In genomic region chr5:63963080-63963735, GRCh38 we compare ENCODE assay signal across 1 cellular context.
A peak's percentile ranks its signal among the peaks of the same experiment; 100 is the strongest.
TF ChIP-seq lines count a peak whose summit lies in the region.

No MANE protein-coding gene starts in this region.

TF ChIP-seq in K562, 482 proteins besides CTCF, POLR2A, EP300 and RAD21 (continued from another document):
- TF ChIP-seq GTF2B (IDR thresholded peaks at IDR 0.05; ENCODE audit: extremely low read depth, insufficient read length) (no peak), ZNF431 (CRISPR knock-in tag; IDR thresholded peaks at IDR 0.05) (no peak), RFX5 (IDR thresholded peaks at IDR 0.05; ENCODE audit: low read depth, low read length) (no peak), NFXL1 (CRISPR knock-in tag; IDR thresholded peaks at IDR 0.05) (no peak), PREB (CRISPR knock-in tag; IDR thresholded peaks at IDR 0.05) (no peak), CC2D1A (IDR thresholded peaks at IDR 0.05) (no peak), PTRF (tag; IDR thresholded peaks at IDR 0.05) (no peak), E2F6 (IDR thresholded peaks at IDR 0.05; ENCODE audit: borderline replicate concordance in 1 of 2, extremely low read depth in 1 of 2, insufficient read depth in 1 of 2, insufficient read length in 1 of 2, low read depth in 1 of 2, low read length in 1 of 2, poor library complexity in 1 of 2, severe bottlenecking in 1 of 2) (no peak), EGR1 (conservative IDR thresholded peaks at IDR 0.05) (no peak), ZNF121 (CRISPR knock-in tag; conservative IDR thresholded peaks at IDR 0.05) (no peak), ZNF766 (CRISPR knock-in tag; conservative IDR thresholded peaks at IDR 0.05) (peak; percentile 72), DDX20 (tag; IDR thresholded peaks at IDR 0.05; ENCODE audit: low read depth) (no peak), TCFL5 (CRISPR knock-in tag; conservative IDR thresholded peaks at IDR 0.05) (no peak), ZNF444 (CRISPR knock-in tag; IDR thresholded peaks at IDR 0.05) (no peak), MIER1 (IDR thresholded peaks at IDR 0.05; ENCODE audit: low read depth) (peak; percentile 90), NCOA4 (IDR thresholded peaks at IDR 0.05; ENCODE audit: partially characterized antibody) (no peak), ESRRB (CRISPR knock-in tag; IDR thresholded peaks at IDR 0.05; ENCODE audit: borderline replicate concordance) (no peak), ILF3 (IDR thresholded peaks at IDR 0.05; ENCODE audit: borderline replicate concordance) (no peak), CHAMP1 (IDR thresholded peaks at IDR 0.05) (0 out of 2 replicates have a peak, but pooled peaks have one; percentile 36), ZNF197 (CRISPR knock-in tag; IDR thresholded peaks at IDR 0.05; ENCODE audit: low read depth) (peak; percentile 55; the same call in 1 of the 2 replicates), PYGO2 (tag; IDR thresholded peaks at IDR 0.05) (no peak), HDAC3 (IDR thresholded peaks at IDR 0.05; ENCODE audit: borderline replicate concordance, partially characterized antibody) (no peak), HDAC8 (tag; IDR thresholded peaks at IDR 0.05) (no peak), ZNF696 (CRISPR knock-in tag; conservative IDR thresholded peaks at IDR 0.05) (no peak), FOS (IDR thresholded peaks at IDR 0.05; ENCODE audit: extremely low read depth, insufficient read length) (no peak), NCOA6 (IDR thresholded peaks at IDR 0.05) (no peak), ZNF311 (CRISPR knock-in tag; IDR thresholded peaks at IDR 0.05) (no peak), ZFP1 (CRISPR knock-in tag; IDR thresholded peaks at IDR 0.05) (no peak), ZBTB43 (CRISPR knock-in tag; IDR thresholded peaks at IDR 0.05) (no peak), MYNN (IDR thresholded peaks at IDR 0.05) (no peak), MYNN (CRISPR knock-in tag; IDR thresholded peaks at IDR 0.05) (no peak), HLTF (IDR thresholded peaks at IDR 0.05) (no peak), REST (CRISPR knock-in tag; IDR thresholded peaks at IDR 0.05; ENCODE audit: low read depth) (peak; percentile 97), KLF16 (IDR thresholded peaks at IDR 0.05) (peak; percentile 41; the same call in 1 of the 2 replicates), FOXM1 (IDR thresholded peaks at IDR 0.05; ENCODE audit: low read depth) (no peak), FOXM1 (CRISPR knock-in tag; IDR thresholded peaks at IDR 0.05; ENCODE audit: low read depth) (no peak), CBFA2T2 (conservative IDR thresholded peaks at IDR 0.05) (no peak), AFF1 (IDR thresholded peaks at IDR 0.05; ENCODE audit: low read depth in 1 of 2, partially characterized antibody in 2 of 2) (peak in 1 of 2 experiments; percentile 44), DIDO1 (tag; IDR thresholded peaks at IDR 0.05; ENCODE audit: low read depth) (no peak), ZBTB26 (CRISPR knock-in tag; IDR thresholded peaks at IDR 0.05) (no peak)
TF ChIP-seq in K562: peak in this region for 13.
